ENCODE assay signal across 8 cellular contexts in genomic region chr15:60476713-60477112, GRCh38. TPM values are rescaled to one million over a fixed set of nuclear protein-coding genes. Genes with fewer than 3 reads are reported as not detected.
DNase-seq lines count a peak whose midpoint lies in the region; ATAC-seq, FAIRE-seq and TF ChIP-seq lines count a peak whose summit lies in the region.

No MANE protein-coding gene starts in this region.

- no peaks in the 10 kb centered on the region for H4K20me1 ChIP-seq in keratinocyte (ENCODE audit: control insufficient read depth, extremely low read depth, insufficient read depth, low read length)

- H3K27ac ChIP-seq in VCaP = peak overlapping the region; percentile 1; the same call in 1 of the 2 replicates
- H3K27ac ChIP-seq in keratinocyte (ENCODE audit: control insufficient read depth, insufficient read depth, low read length) = no peak overlapping the region

- dilution Hi-C loops in keratinocyte (cut with MboI; ENCODE audit: extremely low pct_ligation_motif_present, low sequenced_read_pairs) = no loop called here

- TF ChIP-seq CTCF in VCaP (conservative IDR thresholded peaks at IDR 0.05) (no peak), keratinocyte (optimal IDR thresholded peaks at IDR 0.05 in 1 of 3, IDR thresholded peaks at IDR 0.05 in 1 of 3, conservative IDR thresholded peaks at IDR 0.05 in 1 of 3; ENCODE audit: extremely low read depth in 1 of 3, insufficient read depth in 2 of 3, low read length in 3 of 3) (no peak)

- no peak overlapping the region for H3K9ac ChIP-seq in keratinocyte (ENCODE audit: control insufficient read depth, extremely low read depth, insufficient read depth, low read length)

- H3K9me3 ChIP-seq in keratinocyte (ENCODE audit: control insufficient read depth, low read depth, low read length) = no peaks in the 10 kb centered on the region

- peaks cover 26% of the 10 kb centered on the region for H3K4me1 ChIP-seq in keratinocyte (ENCODE audit: control insufficient read depth, extremely low read depth, insufficient read depth, low read length)

- H3K36me3 ChIP-seq in keratinocyte (ENCODE audit: control insufficient read depth in 2 of 2, extremely low read depth in 1 of 2, insufficient read depth in 2 of 2, low read length in 2 of 2) = peaks cover 2 to 8% of the 10 kb centered on the region in 2 experiments

- no peak overlapping the region for H3K4me3 ChIP-seq in keratinocyte (ENCODE audit: control insufficient read depth in 2 of 3, extremely low read depth in 1 of 3, insufficient read depth in 2 of 3, low read depth in 1 of 3, low read length in 3 of 3)

- H3K79me2 ChIP-seq in keratinocyte (ENCODE audit: control insufficient read depth, insufficient read depth, low read length) = peaks cover 40% of the 10 kb centered on the region

- H3K27me3 ChIP-seq in keratinocyte (ENCODE audit: control insufficient read depth, extremely low read depth, insufficient read depth, low read length) = no peaks in the 10 kb centered on the region

- H3K9me1 ChIP-seq in keratinocyte (ENCODE audit: control insufficient read depth, extremely low read depth, insufficient read depth, low read length) = no peaks in the 10 kb centered on the region

- ATAC-seq in GM21717 (IDR thresholded peaks at IDR 0.05; ENCODE audit: unreplicated experiment) = no peak

- no peak overlapping the region for H2AFZ ChIP-seq in keratinocyte (ENCODE audit: control insufficient read depth, low read length)

- peak overlapping the region; percentile 89 for H3K4me2 ChIP-seq in keratinocyte (ENCODE audit: control insufficient read depth, extremely low read depth, insufficient read depth, low read depth, low read length)

- FAIRE-seq in keratinocyte (lab: Jason Lieb, UNC) = no peak

- DNase-seq in AG08396 (ENCODE audit: low spot score) = peak; percentile 12
- peak; percentile 14 for DNase-seq in H4 (ENCODE audit: low spot score)
- no peak for DNase-seq in keratinocyte (ENCODE audit: low read depth, low spot score)
- DNase-seq in activated CD4-positive, alpha-beta T cell treated with anti-CD3 and anti-CD28 coated beads for 48 hours = no peak
- no peak for DNase-seq in epidermal melanocyte (ENCODE audit: insufficient read length, low spot score)
- no peak for DNase-seq in effector CD8-positive, alpha-beta T cell (lab: John Stamatoyannopoulos, UW)

RNA-seq across cellular contexts. Expression of gene ICE2, which starts 2.2 kb away (rescaled TPM):
- 17.2 and 24.3 TPM in 2 replicates for total RNA-seq in H4 (2014; rRNA removed; shearing (Covaris generic))
- polyA plus RNA-seq in keratinocyte = 18.7 to 34.1 TPM (median 29.4 TPM) in 3 replicates
- 39.5 TPM for polyA plus RNA-seq in keratinocyte (2011; ENCODE audit: low read depth)
- polyA plus RNA-seq in keratinocyte (2011; cell fraction: cytosol; rRNA removed) = 12.2 and 36.9 TPM in 2 replicates
- polyA plus RNA-seq in keratinocyte (2011; cell fraction: nucleus; rRNA removed) = 30.9 and 33.4 TPM in 2 replicates
- polyA plus RNA-seq in keratinocyte (2012; ENCODE audit: low replicate concordance) = 16.6 and 21.3 TPM in 2 replicates
- 11.9 to 37.1 TPM (median 20.0 TPM) in 3 replicates for polyA minus RNA-seq in keratinocyte
- 19.8 TPM for polyA minus RNA-seq in keratinocyte (2011; cell fraction: cytosol; rRNA and poly(A)+ RNA removed)
- polyA minus RNA-seq in keratinocyte (2011; cell fraction: nucleus; rRNA and poly(A)+ RNA removed) = 37.0 and 43.3 TPM in 2 replicates

Comparison
In these comparisons a context has a peak if more than half of its experiments do, and no peak if none do; other contexts are left out.
1. DNase-seq: peak in AG08396 (single experiment) and H4 (single experiment); none in keratinocyte (single experiment), activated CD4-positive, alpha-beta T cell treated with anti-CD3 and anti-CD28 coated beads for 48 hours (single experiment), epidermal melanocyte (single experiment) and effector CD8-positive, alpha-beta T cell (single experiment).